ENCODE assay signal across 10 cellular contexts in genomic region chr5:113340537-113340936, GRCh38.
DNase-seq lines count a peak whose midpoint lies in the region; ATAC-seq and TF ChIP-seq lines count a peak whose summit lies in the region.
"Had no signal": no experiment of that assay in that cellular context is flagged by ENCODE, and none has a peak within 500 bp of the region (broad histone marks: within the 10 kb centered on the region; RNA-seq: fewer than 3 reads in every experiment).

No MANE protein-coding gene starts in this region.

- TF ChIP-seq CTCF in GM12873 (IDR thresholded peaks at IDR 0.05; ENCODE audit: insufficient read depth, low read depth, low read length, missing control alignments) (peak; percentile 21), coronary artery (IDR thresholded peaks at IDR 0.05) (no peak)

- intact Hi-C loops in posterior cingulate gyrus (cut with DNase I): no loop called here

- H3K27ac Mint-ChIP-seq in activated T-helper 17 cell treated with anti-CD3 and anti-CD28 coated beads, Interleukin-2, amount 50 U/mL, for 72 hours: no peak overlapping the region
- H3K27ac Mint-ChIP-seq: stimulated activated naive CD8-positive, alpha-beta T cell treated with anti-CD3 and anti-CD28 coated beads, Interleukin-15, Interleukin-2, amounts not matched to agents 100 ng/mL and 50 ng/mL, for 24 hours had no signal

- H3K4me1 Mint-ChIP-seq in activated T-helper 17 cell treated with anti-CD3 and anti-CD28 coated beads, Interleukin-2, amount 50 U/mL, for 72 hours: no peaks in the 10 kb centered on the region

- no peak overlapping the region for H3K27ac ChIP-seq in coronary artery

- H3K4me3 Mint-ChIP-seq in activated T-helper 17 cell treated with anti-CD3 and anti-CD28 coated beads, Interleukin-2, amount 50 U/mL, for 72 hours: no peak overlapping the region
- H3K4me3 Mint-ChIP-seq: stimulated activated naive CD8-positive, alpha-beta T cell treated with anti-CD3 and anti-CD28 coated beads, Interleukin-15, Interleukin-2, amounts not matched to agents 100 ng/mL and 50 ng/mL, for 24 hours had no signal

- peak overlapping the region; percentile 49 for H3K4me3 ChIP-seq in coronary artery

- ATAC-seq in HG02571 (IDR thresholded peaks at IDR 0.05; ENCODE audit: unreplicated experiment): no peak
- ATAC-seq in activated T-helper 17 cell treated with anti-CD3 and anti-CD28 coated beads, Interleukin-2, amount 50 U/mL, for 72 hours (replicated peaks): no peak

- H3K36me3 Mint-ChIP-seq in activated T-helper 17 cell treated with anti-CD3 and anti-CD28 coated beads, Interleukin-2, amount 50 U/mL, for 72 hours (ENCODE audit: low read depth): no peaks in the 10 kb centered on the region

- no peaks in the 10 kb centered on the region for H3K9me3 Mint-ChIP-seq in activated T-helper 17 cell treated with anti-CD3 and anti-CD28 coated beads, Interleukin-2, amount 50 U/mL, for 72 hours
- H3K9me3 Mint-ChIP-seq: stimulated activated naive CD8-positive, alpha-beta T cell treated with anti-CD3 and anti-CD28 coated beads, Interleukin-15, Interleukin-2, amounts not matched to agents 100 ng/mL and 50 ng/mL, for 24 hours had no signal

- peaks cover 12% of the 10 kb centered on the region for H3K27me3 Mint-ChIP-seq in activated T-helper 17 cell treated with anti-CD3 and anti-CD28 coated beads, Interleukin-2, amount 50 U/mL, for 72 hours

- DNase-seq in NAMALWA (ENCODE audit: low spot score): peak; percentile 27
- DNase-seq in coronary artery (ENCODE audit: low spot score): no peak
- DNase-seq in posterior cingulate gyrus: peak in 6 of 10 donors; percentile 11 to 88 (median 39)
- DNase-seq in DMS114 treated with DMSO at 0.1 percent for 48 hours (lab: John Stamatoyannopoulos, UW; ENCODE audit: unreplicated experiment): no peak
- DNase-seq: mesenchymal stem cell, NCI-H1092 treated with DMSO at 0.1 percent for 48 hours had no signal

Comparison
In these comparisons a context has a peak if more than half of its experiments do, and no peak if none do; other contexts are left out.
1. DNase-seq: peak in NAMALWA (single experiment) and posterior cingulate gyrus (6 of 10); none in coronary artery (single experiment) and DMS114 treated with DMSO at 0.1 percent for 48 hours (single experiment).